8 cellular contexts compared by ENCODE assay signal in the genomic region with DNA sequence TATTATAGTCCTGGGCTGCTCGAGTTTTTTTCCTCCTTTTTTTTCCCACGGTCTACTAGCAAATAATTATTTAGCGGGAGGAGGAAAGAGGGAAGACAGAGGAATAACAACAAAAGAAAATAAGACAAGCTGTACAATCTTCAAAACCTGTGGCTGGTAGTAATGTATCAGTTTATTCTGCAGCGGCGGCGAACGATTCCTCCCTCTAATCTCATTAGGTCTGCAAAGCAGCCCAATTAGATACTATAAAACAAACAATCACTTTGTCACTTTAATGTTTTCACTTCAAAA. TPM values are rescaled to one million over a fixed set of nuclear protein-coding genes. Genes with fewer than 3 reads are reported as not detected.
DNase-seq lines count a peak whose midpoint lies in the region; ATAC-seq, FAIRE-seq and TF ChIP-seq lines count a peak whose summit lies in the region.

No MANE protein-coding gene starts in this region.

- peaks cover 29% of the 10 kb centered on the region for H3K4me1 Mint-ChIP-seq in astrocyte (ENCODE audit: low read depth, unreplicated experiment)

- H3K27ac Mint-ChIP-seq in astrocyte (ENCODE audit: unreplicated experiment), result peak overlapping the region; percentile 85

- H2BK5ac ChIP-seq in mesendoderm (ENCODE audit: low read length), result no peak overlapping the region

- in situ Hi-C loops in GM13976 (cut with MboI; ENCODE audit: low sequenced_read_pairs, unreplicated experiment), result loop anchor here (10.0 to 25.0 kb wide), 2 partner anchors 336 to 387 kb away; no protein-coding TSS in a partner anchor

- no peak overlapping the region for H4K8ac ChIP-seq in mesendoderm (ENCODE audit: low read depth, low read length)

- TF ChIP-seq POLR2A in uterus (IDR thresholded peaks at IDR 0.05), result no peak

- H2AFZ ChIP-seq in astrocyte (ENCODE audit: low read depth, low read length), result peak overlapping the region; percentile 37

- intact Hi-C loops in cardiac septum (cut with DNase I), result loop anchor here (5.0 to 10.0 kb wide), 3 partner anchors 264 to 501 kb away; no protein-coding TSS in a partner anchor
- intact Hi-C loops in uterus (cut with DNase I; ENCODE audit: low total_unique reads), result loop anchor here (10.0 kb wide), 1 partner anchor 367 kb away; no protein-coding TSS in a partner anchor

- H3K36me3 ChIP-seq in right atrium auricular region (peaks cover 8% of the 10 kb centered on the region), astrocyte (ENCODE audit: insufficient read depth, low read length) (peaks cover 4% of the 10 kb centered on the region), mesendoderm (ENCODE audit: control insufficient read depth, insufficient read depth, low read length) (no peaks in the 10 kb centered on the region), uterus (no peaks in the 10 kb centered on the region)

- peaks cover 3% of the 10 kb centered on the region for H3K9me3 Mint-ChIP-seq in astrocyte (ENCODE audit: unreplicated experiment)

- H3K18ac ChIP-seq in mesendoderm (ENCODE audit: low read length), result peak overlapping the region; percentile 99

- H3K4me3 ChIP-seq in right atrium auricular region, result peak overlapping the region in 1 of 2 donors; percentile 69
- peak overlapping the region; percentile 58 for H3K4me3 ChIP-seq in astrocyte (ENCODE audit: insufficient read depth, low read depth, low read length)
- H3K4me3 ChIP-seq in mesendoderm (ENCODE audit: low read length), result no peak overlapping the region
- peak overlapping the region; percentile 51 to 64 for H3K4me3 ChIP-seq in uterus

- peaks cover 13% of the 10 kb centered on the region for H3K27me3 Mint-ChIP-seq in astrocyte (ENCODE audit: low read depth, unreplicated experiment)

- H3K4me1 ChIP-seq in right atrium auricular region (peaks cover 0 to 70% of the 10 kb centered on the region in 2 donors), astrocyte (ENCODE audit: insufficient read depth, low read length) (peaks cover 38% of the 10 kb centered on the region), mesendoderm (ENCODE audit: control insufficient read depth, low read depth, low read length) (peaks cover 10% of the 10 kb centered on the region), uterus (peaks cover 0 to 9% of the 10 kb centered on the region in 2 donors)

- peak overlapping the region; percentile 94 for H3K56ac ChIP-seq in mesendoderm (ENCODE audit: low read length)

- H3K79me1 ChIP-seq in mesendoderm (ENCODE audit: low read length), result no peaks in the 10 kb centered on the region

- no peak for DNase-seq in right atrium auricular region (ENCODE audit: low spot score)
- no peak for DNase-seq in cardiac septum (ENCODE audit: low spot score)
- no peak for DNase-seq in astrocyte (ENCODE audit: low read depth)
- no peak for DNase-seq in mesendoderm
- no peak for DNase-seq in uterus
- no peak for DNase-seq in GM13976 (ENCODE audit: low spot score)
- DNase-seq in stimulated activated naive CD4-positive, alpha-beta T cell treated with Interleukin-2 at 50 U/mL for 16 hours (lab: John Stamatoyannopoulos, UW), result no peak

- H3K9me3 ChIP-seq in right atrium auricular region (no peaks in the 10 kb centered on the region), astrocyte (ENCODE audit: insufficient read depth, low read depth, low read length) (no peaks in the 10 kb centered on the region), uterus (no peaks in the 10 kb centered on the region)

- H3K36me3 Mint-ChIP-seq in astrocyte (ENCODE audit: low read depth, unreplicated experiment), result peaks cover 9% of the 10 kb centered on the region

- H2BK15ac ChIP-seq in mesendoderm (replicated peaks; ENCODE audit: low read depth), result no peak overlapping the region

- no peak overlapping the region for H3K23ac ChIP-seq in mesendoderm (ENCODE audit: low read length)

- H3K9ac ChIP-seq in astrocyte (ENCODE audit: low read length), result peak overlapping the region; percentile 88
- H3K9ac ChIP-seq in mesendoderm (ENCODE audit: low read length), result peak overlapping the region; percentile 79

- peaks cover 32% of the 10 kb centered on the region for H4K20me1 ChIP-seq in astrocyte (ENCODE audit: insufficient read depth, low read length)

- H3K4ac ChIP-seq in mesendoderm (ENCODE audit: low read depth, low read length), result no peak overlapping the region

- no peak for FAIRE-seq in astrocyte (lab: Jason Lieb, UNC)

- no peak overlapping the region for H2AK5ac ChIP-seq in mesendoderm (ENCODE audit: low read length)

- no peak overlapping the region for H2BK120ac ChIP-seq in mesendoderm (ENCODE audit: low read depth, low read length)

- no peak overlapping the region for H4K5ac ChIP-seq in mesendoderm (ENCODE audit: low read length)

- no peak for TF ChIP-seq CTCF in right atrium auricular region (IDR thresholded peaks at IDR 0.05)
- TF ChIP-seq CTCF in astrocyte (IDR thresholded peaks at IDR 0.05; ENCODE audit: insufficient read depth, low read depth, low read length), result no peak
- no peak for TF ChIP-seq CTCF in uterus (IDR thresholded peaks at IDR 0.05)
- TF ChIP-seq CTCF in GM13976 (IDR thresholded peaks at IDR 0.05; ENCODE audit: borderline replicate concordance, control extremely low read depth, extremely low read depth, insufficient read depth, missing control alignments), result no peak

- no peaks in the 10 kb centered on the region for H3K27me3 ChIP-seq in right atrium auricular region
- peaks cover 5% of the 10 kb centered on the region for H3K27me3 ChIP-seq in astrocyte (ENCODE audit: insufficient read depth, low read length)
- no peaks in the 10 kb centered on the region for H3K27me3 ChIP-seq in mesendoderm (ENCODE audit: insufficient read depth, low read length, poor library complexity)
- H3K27me3 ChIP-seq in uterus, result no peaks in the 10 kb centered on the region

- ATAC-seq in HG02981 (IDR thresholded peaks at IDR 0.05; ENCODE audit: unreplicated experiment), result no peak

- WGBS in mesendoderm (ENCODE audit: extremely low coverage, insufficient coverage, low lambda C conversion rate), result no CpG with 5 or more reads among the region's 7 CpGs

- H3K4me2 ChIP-seq in astrocyte (ENCODE audit: low read length) (peak overlapping the region; percentile 91), mesendoderm (ENCODE audit: low read length) (peak overlapping the region; percentile 80)

- H3K4me3 Mint-ChIP-seq in astrocyte (ENCODE audit: unreplicated experiment), result peak overlapping the region; percentile 98

- H3K27ac ChIP-seq in right atrium auricular region (peak overlapping the region; percentile 93 to 97), astrocyte (ENCODE audit: low read depth, low read length) (peak overlapping the region; percentile 49), mesendoderm (ENCODE audit: low read depth, low read length) (peak overlapping the region; percentile 65), uterus (peak overlapping the region; percentile 94 to 99)

- peaks cover 44% of the 10 kb centered on the region for H3K79me2 ChIP-seq in astrocyte (ENCODE audit: insufficient read depth, low read length)
- peaks cover 35% of the 10 kb centered on the region for H3K79me2 ChIP-seq in mesendoderm (ENCODE audit: control insufficient read depth, insufficient read depth, low read length)

RNA-seq across cellular contexts. Expression of a gene that starts 0.4 kb away (rescaled TPM):
- total RNA-seq in right atrium auricular region (10 to 100 TPM; 23.3 to 61.7 TPM), cardiac septum (32.6 TPM), astrocyte (45.4 and 61.0 TPM in 2 replicates), uterus (100 to 1,000 TPM in 1 of 4 donors, 10 to 100 TPM in 2, 1 to 10 TPM in 1; 7.4 to 244 (median 49.4) TPM)
- polyA plus RNA-seq in mesendoderm (2013, experiment 1 of 2), result 56.3 TPM
- 55.9 TPM for polyA plus RNA-seq in mesendoderm (2013, experiment 2 of 2)
